Comparison of ENCODE assay signal across 16 cellular contexts in genomic region chr12:111424189-111424792, GRCh38. TPM values are rescaled to one million over a fixed set of nuclear protein-coding genes. Genes with fewer than 3 reads are reported as not detected.
DNase-seq lines count a peak whose midpoint lies in the region; ATAC-seq, FAIRE-seq and TF ChIP-seq lines count a peak whose summit lies in the region.
"Had no signal": no experiment of that assay in that cellular context is flagged by ENCODE, and none has a peak within 500 bp of the region (broad histone marks: within the 10 kb centered on the region; RNA-seq: fewer than 3 reads in every experiment).

No MANE protein-coding gene starts in this region.

- TF ChIP-seq CTCF in lung (IDR thresholded peaks at IDR 0.05; ENCODE audit: control extremely low read depth, extremely low read depth) = no peak

- H3K36me3 Mint-ChIP-seq in CD4-positive, CD25-positive, alpha-beta regulatory T cell = peaks cover 9% of the 10 kb centered on the region

- H3K27me3 Mint-ChIP-seq in CD4-positive, CD25-positive, alpha-beta regulatory T cell = no peaks in the 10 kb centered on the region

- no peaks in the 10 kb centered on the region for H3K27me3 ChIP-seq in CD4-positive, CD25-positive, alpha-beta regulatory T cell (ENCODE audit: control insufficient read depth, insufficient read depth, low read length)
- no peaks in the 10 kb centered on the region for H3K27me3 ChIP-seq in lung (ENCODE audit: control insufficient read depth, insufficient read depth)
- H3K27me3 ChIP-seq: esophagus muscularis mucosa had no signal

- no peak for DNase-seq in CD4-positive, CD25-positive, alpha-beta regulatory T cell
- DNase-seq in GM12891 (ENCODE audit: insufficient read length, low spot score) (no peak), astrocyte of the hippocampus (ENCODE audit: low read depth, low spot score) (peak; percentile 58), lung (ENCODE audit: low spot score) (no peak), C1 segment of cervical spinal cord (lab: John Stamatoyannopoulos, UW) (no peak), iPS-NIHi7 (ENCODE audit: extremely low spot score) (no peak)
- DNase-seq: activated T-cell treated with anti-CD3 and anti-CD28 coated beads, Interleukin-2, amount 50 U/mL, for 48 hours; caudate nucleus; GOT3; NCI-H1092 treated with DMSO at 0.1 percent for 48 hours; NCI-H524; RPMI8226 had no signal

- FAIRE-seq in GM12891 (lab: Jason Lieb, UNC) = no peak

- H3K4me1 ChIP-seq in CD4-positive, CD25-positive, alpha-beta regulatory T cell (ENCODE audit: control insufficient read depth, insufficient read depth, low read length, poor library complexity, severe bottlenecking) = peaks cover 53% of the 10 kb centered on the region
- H3K4me1 ChIP-seq in lung (ENCODE audit: control insufficient read depth in 2 of 2, insufficient read depth in 2 of 2, low read length in 2 of 2) = peaks cover 21 to 33% of the 10 kb centered on the region in 2 donors

- H3K36me3 ChIP-seq in CD4-positive, CD25-positive, alpha-beta regulatory T cell (ENCODE audit: control insufficient read depth, insufficient read depth, low read length) = peaks cover 21% of the 10 kb centered on the region
- H3K36me3 ChIP-seq in lung (ENCODE audit: control insufficient read depth in 2 of 2, insufficient read depth in 2 of 2, low read length in 2 of 2) = peaks cover 0 to 23% of the 10 kb centered on the region in 2 donors
- H3K36me3 ChIP-seq: thoracic aorta had no signal

- peak overlapping the region; percentile 80 to 99 (median 94) for H3K27ac Mint-ChIP-seq in CD4-positive, CD25-positive, alpha-beta regulatory T cell

- no peak overlapping the region for H3K4me3 Mint-ChIP-seq in CD4-positive, CD25-positive, alpha-beta regulatory T cell

- no peak for ATAC-seq in CD4-positive, CD25-positive, alpha-beta regulatory T cell (ENCODE audit: low read depth in 2 of 2)
- ATAC-seq in lung (ENCODE audit: insufficient read depth, low FRiP score) (no peak), GM19467 (IDR thresholded peaks at IDR 0.05; ENCODE audit: unreplicated experiment) (no peak), GM18858 (IDR thresholded peaks at IDR 0.05; ENCODE audit: unreplicated experiment) (no peak)

- peaks cover 0 to 58% (median 40%) of the 10 kb centered on the region in 4 donors for H3K4me1 Mint-ChIP-seq in CD4-positive, CD25-positive, alpha-beta regulatory T cell

- H3K9me3 Mint-ChIP-seq in CD4-positive, CD25-positive, alpha-beta regulatory T cell = no peaks in the 10 kb centered on the region

- 77 to 81% methylated on average over 11 of the region's 11 CpGs for WGBS in lung, 2 donors

- no peak overlapping the region for H3K27ac ChIP-seq in CD4-positive, CD25-positive, alpha-beta regulatory T cell (ENCODE audit: insufficient read depth, low read length, poor library complexity, severe bottlenecking)
- H3K27ac ChIP-seq in lung (ENCODE audit: low read depth in 1 of 2, low read length in 1 of 2) = peak overlapping the region; percentile 6 to 82
- H3K27ac ChIP-seq: esophagus muscularis mucosa, thoracic aorta had no signal

- no peak overlapping the region for H3K4me3 ChIP-seq in CD4-positive, CD25-positive, alpha-beta regulatory T cell (ENCODE audit: low read depth, low read length)
- H3K4me3 ChIP-seq in lung = no peak overlapping the region
- H3K4me3 ChIP-seq: esophagus muscularis mucosa, thoracic aorta had no signal

- TF ChIP-seq POLR2A in GM12891 (IDR thresholded peaks at IDR 0.05; ENCODE audit: low read depth, low read length) = 0 out of 2 replicates have a peak, but pooled peaks have one; percentile 24

- H3K9me3 ChIP-seq in CD4-positive, CD25-positive, alpha-beta regulatory T cell (ENCODE audit: control insufficient read depth in 2 of 2, low read length in 2 of 2) = no peaks in the 10 kb centered on the region
- H3K9me3 ChIP-seq in lung (ENCODE audit: control insufficient read depth in 2 of 2, insufficient read depth in 1 of 2, low read length in 1 of 2) = no peaks in the 10 kb centered on the region
- H3K9me3 ChIP-seq: esophagus muscularis mucosa, thoracic aorta had no signal

TF ChIP-seq in GM12891, 5 proteins besides CTCF, POLR2A, EP300 and RAD21:
- TF ChIP-seq SPI1 (IDR thresholded peaks at IDR 0.05; ENCODE audit: low read depth, low read length) = no peak
- TF ChIP-seq TAF1 (IDR thresholded peaks at IDR 0.05; ENCODE audit: low read depth, low read length) = no peak
- no peak for TF ChIP-seq POLR2AphosphoS5 (IDR thresholded peaks at IDR 0.05; ENCODE audit: low read depth, low read length)
- no peak for TF ChIP-seq POU2F2 (IDR thresholded peaks at IDR 0.05; ENCODE audit: low read depth, low read length)
- no peak for TF ChIP-seq PAX5 (IDR thresholded peaks at IDR 0.05; ENCODE audit: insufficient read depth, low read length, severe bottlenecking)

RNA-seq across cellular contexts. Expression of gene SH2B3, which starts 18.6 kb away (rescaled TPM):
- 25.7 TPM for total RNA-seq in CD4-positive, CD25-positive, alpha-beta regulatory T cell
- 1 to 10 TPM; 1.6 to 5.3 (median 3.8) TPM for polyA plus RNA-seq in CD4-positive, CD25-positive, alpha-beta regulatory T cell
- 16.7 TPM for polyA plus RNA-seq in GM12891 (2012; ENCODE audit: low read depth, missing spikeins)
- total RNA-seq in lung = 10 to 100 TPM; 16.2 to 46.0 TPM
- polyA plus RNA-seq in lung = 10 to 100 TPM in 1 of 2 donors, 1 to 10 TPM in 1; 9.6 to 19.6 TPM

RNA-seq across cellular contexts. Expression of gene PHETA1, which starts 55.4 kb away (rescaled TPM):
- 2.4 TPM for total RNA-seq in CD4-positive, CD25-positive, alpha-beta regulatory T cell
- 1 to 10 TPM in 2 of 4 donors, under 1 TPM in 2; 0.34 to 1.3 (median 0.87) TPM for polyA plus RNA-seq in CD4-positive, CD25-positive, alpha-beta regulatory T cell
- polyA plus RNA-seq in GM12891 (2012; ENCODE audit: low read depth, missing spikeins) = 0.68 TPM
- 10 to 100 TPM in 1 of 2 donors, 1 to 10 TPM in 1; 3.1 to 15.4 TPM for total RNA-seq in lung
- 10 to 100 TPM; 12.1 to 14.3 TPM for polyA plus RNA-seq in lung
